Comparison of ENCODE assay signal across 10 cellular contexts in genomic region chr5:93587919-93588585, GRCh38. TPM values are rescaled to one million over a fixed set of nuclear protein-coding genes. Genes with fewer than 3 reads are reported as not detected.
DNase-seq lines count a peak whose midpoint lies in the region; ATAC-seq and TF ChIP-seq lines count a peak whose summit lies in the region.
"Had no signal": no experiment of that assay in that cellular context is flagged by ENCODE, and none has a peak within 500 bp of the region (broad histone marks: within the 10 kb centered on the region; RNA-seq: fewer than 3 reads in every experiment).

No MANE protein-coding gene starts in this region.

- H3K9me3 Mint-ChIP-seq in stimulated activated memory B cell treated with anti-CD40 and anti-IgM and Interleukin-4, amounts not matched to agents 10 μg/mL and 1 μg/mL and 100 μg/mL, for 72 hours = peaks cover 3% of the 10 kb centered on the region

- H3K27me3 Mint-ChIP-seq in stimulated activated memory B cell treated with anti-CD40 and anti-IgM and Interleukin-4, amounts not matched to agents 10 μg/mL and 1 μg/mL and 100 μg/mL, for 72 hours = peaks cover 44% of the 10 kb centered on the region

- peaks cover 0 to 24% of the 10 kb centered on the region in 2 experiments; a peak in 3 of 4 replicates for H3K4me1 ChIP-seq in SK-N-SH (ENCODE audit: control insufficient read depth in 1 of 2, insufficient read depth in 2 of 2, low read depth in 1 of 2, low read length in 1 of 2)

- H3K9ac ChIP-seq in SK-N-SH = peak overlapping the region; percentile 76; the same call in 1 of the 2 replicates

- H3K27ac ChIP-seq in SK-N-SH (ENCODE audit: low read depth in 2 of 2, low read length in 1 of 2) = peak overlapping the region; percentile 51; a peak in 3 of 4 replicates

- H3K27me3 ChIP-seq in SK-N-SH (ENCODE audit: insufficient read depth) = no peaks in the 10 kb centered on the region

- H3K36me3 ChIP-seq in SK-N-SH (replicated peaks in 1 of 2; ENCODE audit: control insufficient read depth in 1 of 2, insufficient read depth in 2 of 2, low read length in 1 of 2) = peaks cover 8 to 24% of the 10 kb centered on the region in 2 experiments

- WGBS in SK-N-SH (ENCODE audit: low lambda C conversion rate) = 76% methylated on average over 58 of the region's 70 CpGs

- H3K9me2 ChIP-seq in SK-N-SH = no peaks in the 10 kb centered on the region

- peak overlapping the region; percentile 95 for H3K4me2 ChIP-seq in SK-N-SH

- H3K27ac Mint-ChIP-seq in stimulated activated memory B cell treated with anti-CD40 and anti-IgM and Interleukin-4, amounts not matched to agents 10 μg/mL and 1 μg/mL and 100 μg/mL, for 72 hours = no peak overlapping the region

- H3K4me1 Mint-ChIP-seq in stimulated activated memory B cell treated with anti-CD40 and anti-IgM and Interleukin-4, amounts not matched to agents 10 μg/mL and 1 μg/mL and 100 μg/mL, for 72 hours = peaks cover 15% of the 10 kb centered on the region

- H3K4me3 ChIP-seq in SK-N-SH (ENCODE audit: low read depth in 2 of 2, low read length in 1 of 2) = peak overlapping the region; percentile 86 to 87
- H3K4me3 ChIP-seq in astrocyte of the spinal cord (ENCODE audit: low read depth, low read length) = peak overlapping the region; percentile 76

- no peak for TF ChIP-seq EP300 in SK-N-SH (IDR thresholded peaks at IDR 0.05; ENCODE audit: borderline replicate concordance in 1 of 2, low read depth in 1 of 2, low read length in 1 of 2)

- peaks cover 9% of the 10 kb centered on the region for H3K36me3 Mint-ChIP-seq in stimulated activated memory B cell treated with anti-CD40 and anti-IgM and Interleukin-4, amounts not matched to agents 10 μg/mL and 1 μg/mL and 100 μg/mL, for 72 hours

- no peak for TF ChIP-seq RAD21 in SK-N-SH (IDR thresholded peaks at IDR 0.05; ENCODE audit: low read length)

- CTCF ChIA-PET in SK-N-SH (lab: Yijun Ruan, JAX) = interaction anchor here (1.0 to 4.3 kb wide), 5 partner anchors 13 to 1262 kb away, joined by 3 to 32 read pairs (median 13); no protein-coding TSS in a partner anchor

- in situ Hi-C loops in astrocyte of the spinal cord (cut with HindIII; ENCODE audit: low sequenced_read_pairs) = no loop called here

- POLR2A ChIA-PET in SK-N-SH (lab: Yijun Ruan, JAX) = interaction anchor here (0.8 to 2.1 kb wide), 3 partner anchors 10 to 32 kb away, joined by 3 to 5 read pairs (median 3); no protein-coding TSS in a partner anchor

- H3K4me3 Mint-ChIP-seq in stimulated activated memory B cell treated with anti-CD40 and anti-IgM and Interleukin-4, amounts not matched to agents 10 μg/mL and 1 μg/mL and 100 μg/mL, for 72 hours = no peak overlapping the region

- peaks cover 4% of the 10 kb centered on the region; the same call in 1 of the 2 replicates for H4K20me1 ChIP-seq in SK-N-SH (ENCODE audit: insufficient read depth)

- TF ChIP-seq CTCF in SK-N-SH (IDR thresholded peaks at IDR 0.05) (no peak), astrocyte of the spinal cord (IDR thresholded peaks at IDR 0.05; ENCODE audit: low read depth, low read length) (no peak)

- no peak overlapping the region for H2AFZ ChIP-seq in SK-N-SH (ENCODE audit: low read depth)

- DNase-seq in SK-N-SH (peak; percentile 27), astrocyte of the spinal cord (ENCODE audit: low read depth, low spot score) (peak; percentile 48), kidney tubule cell (ENCODE audit: low spot score) (peak; percentile 55), DMS53 (lab: John Stamatoyannopoulos, UW) (no peak)
- DNase-seq: 8988T; activated CD4-positive, CD25-positive, alpha-beta regulatory T cell treated with anti-CD3 and anti-CD28 coated beads, Interleukin-2, amount 50 U/mL, for 72 hours had no signal

- peaks cover 16% of the 10 kb centered on the region for H3F3A ChIP-seq in SK-N-SH (replicated peaks; ENCODE audit: insufficient read depth)

- ATAC-seq in SK-N-SH treated with all-trans-retinoic acid at 6 μM for 48 hours (no peak), GM18517 (IDR thresholded peaks at IDR 0.05; ENCODE audit: unreplicated experiment) (no peak), HG03457 (IDR thresholded peaks at IDR 0.05; ENCODE audit: unreplicated experiment) (no peak)
- ATAC-seq in stimulated activated memory B cell treated with anti-CD40 and anti-IgM and Interleukin-4, amounts not matched to agents 10 μg/mL and 1 μg/mL and 100 μg/mL, for 72 hours = peak; percentile 20

- H3K79me2 ChIP-seq in SK-N-SH (ENCODE audit: insufficient read depth) = peaks cover 82% of the 10 kb centered on the region

- no peaks in the 10 kb centered on the region for H3K9me3 ChIP-seq in SK-N-SH

TF ChIP-seq in SK-N-SH, 30 proteins besides CTCF, POLR2A, EP300 and RAD21:
- no peak for TF ChIP-seq GABPA (IDR thresholded peaks at IDR 0.05; ENCODE audit: low read depth)
- peak; percentile 53; the same call in 1 of the 2 replicates for TF ChIP-seq MAX (IDR thresholded peaks at IDR 0.05; ENCODE audit: low read depth)

TF ChIP-seq in SK-N-SH treated with all-trans-retinoic acid at 6 μM for 48 hours, 23 proteins besides CTCF, POLR2A, EP300 and RAD21:
- TF ChIP-seq ZNF8 (CRISPR knock-in tag; IDR thresholded peaks at IDR 0.05) (no peak), PATZ1 (CRISPR knock-in tag; IDR thresholded peaks at IDR 0.05; ENCODE audit: borderline replicate concordance) (no peak), ESRRG (CRISPR knock-in tag; IDR thresholded peaks at IDR 0.05) (no peak), ZNF565 (CRISPR knock-in tag; conservative IDR thresholded peaks at IDR 0.05; ENCODE audit: low read depth) (no peak), TOX (CRISPR knock-in tag; IDR thresholded peaks at IDR 0.05; ENCODE audit: borderline replicate concordance) (no peak), ZFP30 (CRISPR knock-in tag; IDR thresholded peaks at IDR 0.05) (no peak), CSRNP3 (CRISPR knock-in tag; IDR thresholded peaks at IDR 0.05) (no peak), CREB5 (CRISPR knock-in tag; IDR thresholded peaks at IDR 0.05; ENCODE audit: low read depth) (no peak), CSDC2 (CRISPR knock-in tag; IDR thresholded peaks at IDR 0.05) (no peak), OSR1 (CRISPR knock-in tag; IDR thresholded peaks at IDR 0.05) (no peak), TCF4 (CRISPR knock-in tag; IDR thresholded peaks at IDR 0.05; ENCODE audit: borderline replicate concordance) (no peak), PPARA (CRISPR knock-in tag; IDR thresholded peaks at IDR 0.05; ENCODE audit: borderline replicate concordance) (no peak), BACH2 (CRISPR knock-in tag; IDR thresholded peaks at IDR 0.05; ENCODE audit: borderline replicate concordance) (no peak), ZC3H10 (CRISPR knock-in tag; IDR thresholded peaks at IDR 0.05) (no peak), RARB (CRISPR knock-in tag; IDR thresholded peaks at IDR 0.05) (no peak)

RNA-seq across cellular contexts. Expression of gene NR2F1, which starts 5.0 kb away (rescaled TPM):
- polyA plus RNA-seq in SK-N-SH (2012; rRNA removed) = 40.0 and 47.1 TPM in 2 replicates
- polyA plus RNA-seq in SK-N-SH (2012; cell fraction: cytosol; rRNA removed) = 24.5 and 41.7 TPM in 2 replicates
- polyA plus RNA-seq in SK-N-SH (2012; cell fraction: nucleus; rRNA removed) = 82.7 and 105 TPM in 2 replicates

RNA-seq across cellular contexts. Expression of gene NR2F1-AS1, which starts 7.0 kb away (rescaled TPM):
- polyA plus RNA-seq in SK-N-SH (2012; rRNA removed) = 7.4 and 8.3 TPM in 2 replicates
- 9.3 and 13.1 TPM in 2 replicates for polyA plus RNA-seq in SK-N-SH (2012; cell fraction: cytosol; rRNA removed)
- polyA plus RNA-seq in SK-N-SH (2012; cell fraction: nucleus; rRNA removed) = 12.3 TPM in 2 replicates
